Comparison of ENCODE assay signal across 8 cellular contexts in genomic region chr2:62787381-62787780, GRCh38.
A peak's percentile ranks its signal among the peaks of the same experiment; 100 is the strongest.
DNase-seq lines count a peak whose midpoint lies in the region; ATAC-seq, FAIRE-seq and TF ChIP-seq lines count a peak whose summit lies in the region.

No MANE protein-coding gene starts in this region.

- intact Hi-C loops in sciatic nerve (cut with DNase I): no loop called here

- peak; percentile 24 for FAIRE-seq in RCC 7860 (lab: Jason Lieb, UNC)

- no peaks in the 10 kb centered on the region for H3K4me1 Mint-ChIP-seq in activated T-cell treated with anti-CD3 and anti-CD28 coated beads, Interleukin-2, amount 50 U/mL, for 72 hours (ENCODE audit: low read depth)
- peaks cover 13% of the 10 kb centered on the region for H3K4me1 Mint-ChIP-seq in activated T-cell treated with anti-CD3 and anti-CD28 coated beads, Interleukin-2, amount 50 U/mL, for 24 hours (ENCODE audit: low read depth)

- H3K36me3 Mint-ChIP-seq in activated T-cell treated with anti-CD3 and anti-CD28 coated beads, Interleukin-2, amount 50 U/mL, for 72 hours (ENCODE audit: insufficient read depth in 2 of 2): peaks cover 2 to 4% of the 10 kb centered on the region in 2 donors
- H3K36me3 Mint-ChIP-seq in activated T-cell treated with anti-CD3 and anti-CD28 coated beads, Interleukin-2, amount 50 U/mL, for 24 hours (ENCODE audit: low read depth): peaks cover 7% of the 10 kb centered on the region

- H3K27me3 Mint-ChIP-seq in activated T-cell treated with anti-CD3 and anti-CD28 coated beads, Interleukin-2, amount 50 U/mL, for 72 hours (ENCODE audit: low read depth): no peaks in the 10 kb centered on the region
- H3K27me3 Mint-ChIP-seq in activated T-cell treated with anti-CD3 and anti-CD28 coated beads, Interleukin-2, amount 50 U/mL, for 24 hours: no peaks in the 10 kb centered on the region

- H3K4me3 ChIP-seq in fibroblast of mammary gland (ENCODE audit: control insufficient read depth, low read depth, low read length): no peak overlapping the region

- no peak overlapping the region for H3K27ac Mint-ChIP-seq in activated T-cell treated with anti-CD3 and anti-CD28 coated beads, Interleukin-2, amount 50 U/mL, for 72 hours
- H3K27ac Mint-ChIP-seq in activated T-cell treated with anti-CD3 and anti-CD28 coated beads, Interleukin-2, amount 50 U/mL, for 24 hours: no peak overlapping the region

- no peak overlapping the region for H3K4me3 Mint-ChIP-seq in activated T-cell treated with anti-CD3 and anti-CD28 coated beads, Interleukin-2, amount 50 U/mL, for 72 hours
- H3K4me3 Mint-ChIP-seq in activated T-cell treated with anti-CD3 and anti-CD28 coated beads, Interleukin-2, amount 50 U/mL, for 24 hours: no peak overlapping the region

- no peak for DNase-seq in activated T-cell treated with anti-CD3 and anti-CD28 coated beads, Interleukin-2, amount 50 U/mL, for 72 hours
- DNase-seq in activated T-cell treated with anti-CD3 and anti-CD28 coated beads, Interleukin-2, amount 50 U/mL, for 24 hours: no peak
- DNase-seq in HT1080 (ENCODE audit: low read depth): peak; percentile 36
- peak; percentile 31 for DNase-seq in RCC 7860 (ENCODE audit: low spot score)
- DNase-seq in fibroblast of mammary gland (ENCODE audit: low read depth): peak; percentile 55
- DNase-seq in sciatic nerve (ENCODE audit: low spot score): no peak
- no peak for DNase-seq in GOT3 (lab: John Stamatoyannopoulos, UW)

- peak; percentile 39 to 58 for ATAC-seq in activated T-cell treated with anti-CD3 and anti-CD28 coated beads, Interleukin-2, amount 50 U/mL, for 72 hours (replicated peaks in 1 of 2)
- peak; percentile 74 for ATAC-seq in sciatic nerve
- ATAC-seq in HG02763 (IDR thresholded peaks at IDR 0.05; ENCODE audit: unreplicated experiment): no peak

- H3K9me3 Mint-ChIP-seq in activated T-cell treated with anti-CD3 and anti-CD28 coated beads, Interleukin-2, amount 50 U/mL, for 72 hours: peaks cover 2% of the 10 kb centered on the region in 2 donors
- peaks cover 2% of the 10 kb centered on the region for H3K9me3 Mint-ChIP-seq in activated T-cell treated with anti-CD3 and anti-CD28 coated beads, Interleukin-2, amount 50 U/mL, for 24 hours

- peak; percentile 43 for TF ChIP-seq CTCF in fibroblast of mammary gland (conservative IDR thresholded peaks at IDR 0.05; ENCODE audit: control insufficient read depth, insufficient read depth, low read depth, low read length)

Comparison
In these comparisons a context has a peak if more than half of its experiments do, and no peak if none do; other contexts are left out.
1. DNase-seq: peak in HT1080 (single experiment), RCC 7860 (single experiment) and fibroblast of mammary gland (single experiment); none in activated T-cell treated with anti-CD3 and anti-CD28 coated beads, Interleukin-2, amount 50 U/mL, for 72 hours (0 of 2), activated T-cell treated with anti-CD3 and anti-CD28 coated beads, Interleukin-2, amount 50 U/mL, for 24 hours (single experiment), sciatic nerve (single experiment) and GOT3 (single experiment).